1 cellular context compared by ENCODE assay signal in the genomic region with DNA sequence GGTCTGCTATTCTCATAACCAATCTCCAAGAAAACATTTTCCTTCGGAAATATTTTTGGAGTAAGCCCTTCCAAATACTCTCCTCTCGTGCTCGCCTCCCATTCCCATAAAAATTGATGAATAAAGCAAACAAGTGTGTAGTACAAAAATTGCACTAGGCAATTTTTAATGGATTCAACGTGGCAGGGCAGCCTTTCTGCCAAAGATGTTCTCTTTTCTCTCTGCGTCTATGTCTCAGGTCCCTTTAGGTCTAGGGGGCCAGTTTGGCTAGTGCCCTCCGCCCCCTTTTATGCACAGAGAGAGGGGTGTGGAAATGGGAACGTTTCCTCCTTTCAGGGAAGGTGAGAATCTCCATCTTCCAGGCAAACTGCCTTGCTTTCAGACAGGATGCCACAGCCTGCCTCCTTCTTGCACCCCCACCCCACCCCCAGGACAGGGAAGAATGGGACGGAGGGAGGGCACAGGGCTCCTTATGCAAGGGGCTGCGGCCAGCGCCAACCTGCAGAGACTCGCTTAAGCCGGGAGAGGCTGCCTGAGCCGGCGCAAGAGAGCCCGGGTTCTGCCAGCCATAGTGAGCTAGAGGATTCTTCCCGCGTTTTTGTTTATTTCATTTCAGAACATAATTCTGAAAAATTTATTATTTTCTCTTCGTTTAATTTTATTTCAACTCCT.
TF ChIP-seq lines count a peak whose summit lies in the region.

No MANE protein-coding gene starts in this region.

TF ChIP-seq in HEK293, 187 proteins besides CTCF, POLR2A, EP300 and RAD21 (continued from another document):
- TF ChIP-seq, protein P1, sequence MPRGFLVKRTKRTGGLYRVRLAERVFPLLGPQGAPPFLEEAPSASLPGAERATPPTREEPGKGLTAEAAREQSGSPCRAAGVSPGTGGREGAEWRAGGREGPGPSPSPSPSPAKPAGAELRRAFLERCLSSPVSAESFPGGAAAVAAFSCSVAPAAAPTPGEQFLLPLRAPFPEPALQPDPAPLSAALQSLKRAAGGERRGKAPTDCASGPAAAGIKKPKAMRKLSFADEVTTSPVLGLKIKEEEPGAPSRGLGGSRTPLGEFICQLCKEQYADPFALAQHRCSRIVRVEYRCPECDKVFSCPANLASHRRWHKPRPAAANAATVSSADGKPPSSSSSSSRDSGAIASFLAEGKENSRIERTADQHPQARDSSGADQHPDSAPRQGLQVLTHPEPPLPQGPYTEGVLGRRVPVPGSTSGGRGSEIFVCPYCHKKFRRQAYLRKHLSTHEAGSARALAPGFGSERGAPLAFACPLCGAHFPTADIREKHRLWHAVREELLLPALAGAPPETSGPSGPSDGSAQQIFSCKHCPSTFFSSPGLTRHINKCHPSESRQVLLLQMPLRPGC (tag by site-specific recombination; IDR thresholded peaks at IDR 0.05), result no peak; the same call in 1 of the 2 replicates
- TF ChIP-seq ZNF404 (tag by site-specific recombination; IDR thresholded peaks at IDR 0.05) (no peak), BCL11B (tag by site-specific recombination; IDR thresholded peaks at IDR 0.05; ENCODE audit: low read depth) (no peak), ZBTB1 (tag by site-specific recombination; IDR thresholded peaks at IDR 0.05) (no peak), GLIS1 (tag by site-specific recombination; IDR thresholded peaks at IDR 0.05) (peak; percentile 65), ZNF24 (tag by site-specific recombination; IDR thresholded peaks at IDR 0.05) (no peak), ZFHX2 (tag by site-specific recombination; conservative IDR thresholded peaks at IDR 0.05) (no peak), SP3 (tag by site-specific recombination; IDR thresholded peaks at IDR 0.05) (peak; percentile 47), ZNF311 (tag by site-specific recombination; IDR thresholded peaks at IDR 0.05; ENCODE audit: borderline replicate concordance) (no peak), ZNF426 (tag by site-specific recombination; IDR thresholded peaks at IDR 0.05) (no peak), HOXD13 (CRISPR knock-in tag; IDR thresholded peaks at IDR 0.05; ENCODE audit: borderline replicate concordance) (no peak), WT1 (tag by site-specific recombination; IDR thresholded peaks at IDR 0.05) (0 out of 2 replicates have a peak, but pooled peaks have one; percentile 22), ZNF555 (tag by site-specific recombination; conservative IDR thresholded peaks at IDR 0.05) (no peak), ZNF391 (tag by site-specific recombination; IDR thresholded peaks at IDR 0.05; ENCODE audit: borderline replicate concordance, low read depth) (no peak), SP7 (tag by site-specific recombination; IDR thresholded peaks at IDR 0.05) (no peak), ZNF132 (tag by site-specific recombination; IDR thresholded peaks at IDR 0.05; ENCODE audit: borderline replicate concordance) (no peak), ZIC2 (tag by site-specific recombination; IDR thresholded peaks at IDR 0.05) (no peak), ZFP69B (tag by site-specific recombination; IDR thresholded peaks at IDR 0.05) (no peak), ZNF677 (tag by site-specific recombination; IDR thresholded peaks at IDR 0.05) (no peak), GLIS2 (tag by site-specific recombination; IDR thresholded peaks at IDR 0.05) (peak; percentile 61), ZBTB20 (tag by site-specific recombination; IDR thresholded peaks at IDR 0.05) (0 out of 2 replicates have a peak, but pooled peaks have one; percentile 33), ZNF544 (tag by site-specific recombination; IDR thresholded peaks at IDR 0.05) (no peak), ZNF292 (tag by site-specific recombination; IDR thresholded peaks at IDR 0.05; ENCODE audit: borderline replicate concordance, low read depth) (no peak), KLF9 (tag by site-specific recombination; IDR thresholded peaks at IDR 0.05; ENCODE audit: low read depth) (peak; percentile 36; the same call in 1 of the 2 replicates), ZNF175 (tag by site-specific recombination; IDR thresholded peaks at IDR 0.05) (no peak), ZNF10 (tag by site-specific recombination; IDR thresholded peaks at IDR 0.05) (no peak), OSR2 (tag by site-specific recombination; IDR thresholded peaks at IDR 0.05) (no peak), ZNF837 (tag by site-specific recombination; IDR thresholded peaks at IDR 0.05) (no peak), ZNF169 (tag by site-specific recombination; IDR thresholded peaks at IDR 0.05) (no peak), ZBTB17 (tag by site-specific recombination; IDR thresholded peaks at IDR 0.05) (peak; percentile 39; the same call in 1 of the 2 replicates), ZNF626 (tag by site-specific recombination; IDR thresholded peaks at IDR 0.05) (no peak), ZNF335 (tag by site-specific recombination; conservative IDR thresholded peaks at IDR 0.05) (peak; percentile 43; the same call in 1 of the 2 replicates)
- TF ChIP-seq, protein P2, sequence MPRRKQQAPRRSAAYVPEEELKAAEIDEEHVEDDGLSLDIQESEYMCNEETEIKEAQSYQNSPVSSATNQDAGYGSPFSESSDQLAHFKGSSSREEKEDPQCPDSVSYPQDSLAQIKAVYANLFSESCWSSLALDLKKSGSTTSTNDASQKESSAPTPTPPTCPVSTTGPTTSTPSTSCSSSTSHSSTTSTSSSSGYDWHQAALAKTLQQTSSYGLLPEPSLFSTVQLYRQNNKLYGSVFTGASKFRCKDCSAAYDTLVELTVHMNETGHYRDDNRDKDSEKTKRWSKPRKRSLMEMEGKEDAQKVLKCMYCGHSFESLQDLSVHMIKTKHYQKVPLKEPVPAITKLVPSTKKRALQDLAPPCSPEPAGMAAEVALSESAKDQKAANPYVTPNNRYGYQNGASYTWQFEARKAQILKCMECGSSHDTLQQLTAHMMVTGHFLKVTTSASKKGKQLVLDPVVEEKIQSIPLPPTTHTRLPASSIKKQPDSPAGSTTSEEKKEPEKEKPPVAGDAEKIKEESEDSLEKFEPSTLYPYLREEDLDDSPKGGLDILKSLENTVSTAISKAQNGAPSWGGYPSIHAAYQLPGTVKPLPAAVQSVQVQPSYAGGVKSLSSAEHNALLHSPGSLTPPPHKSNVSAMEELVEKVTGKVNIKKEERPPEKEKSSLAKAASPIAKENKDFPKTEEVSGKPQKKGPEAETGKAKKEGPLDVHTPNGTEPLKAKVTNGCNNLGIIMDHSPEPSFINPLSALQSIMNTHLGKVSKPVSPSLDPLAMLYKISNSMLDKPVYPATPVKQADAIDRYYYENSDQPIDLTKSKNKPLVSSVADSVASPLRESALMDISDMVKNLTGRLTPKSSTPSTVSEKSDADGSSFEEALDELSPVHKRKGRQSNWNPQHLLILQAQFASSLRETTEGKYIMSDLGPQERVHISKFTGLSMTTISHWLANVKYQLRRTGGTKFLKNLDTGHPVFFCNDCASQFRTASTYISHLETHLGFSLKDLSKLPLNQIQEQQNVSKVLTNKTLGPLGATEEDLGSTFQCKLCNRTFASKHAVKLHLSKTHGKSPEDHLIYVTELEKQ (tag by site-specific recombination; IDR thresholded peaks at IDR 0.05; ENCODE audit: borderline replicate concordance), result no peak
- TF ChIP-seq, protein P3, sequence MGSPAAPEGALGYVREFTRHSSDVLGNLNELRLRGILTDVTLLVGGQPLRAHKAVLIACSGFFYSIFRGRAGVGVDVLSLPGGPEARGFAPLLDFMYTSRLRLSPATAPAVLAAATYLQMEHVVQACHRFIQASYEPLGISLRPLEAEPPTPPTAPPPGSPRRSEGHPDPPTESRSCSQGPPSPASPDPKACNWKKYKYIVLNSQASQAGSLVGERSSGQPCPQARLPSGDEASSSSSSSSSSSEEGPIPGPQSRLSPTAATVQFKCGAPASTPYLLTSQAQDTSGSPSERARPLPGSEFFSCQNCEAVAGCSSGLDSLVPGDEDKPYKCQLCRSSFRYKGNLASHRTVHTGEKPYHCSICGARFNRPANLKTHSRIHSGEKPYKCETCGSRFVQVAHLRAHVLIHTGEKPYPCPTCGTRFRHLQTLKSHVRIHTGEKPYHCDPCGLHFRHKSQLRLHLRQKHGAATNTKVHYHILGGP (tag by site-specific recombination; IDR thresholded peaks at IDR 0.05), result no peak
- TF ChIP-seq, protein P4, sequence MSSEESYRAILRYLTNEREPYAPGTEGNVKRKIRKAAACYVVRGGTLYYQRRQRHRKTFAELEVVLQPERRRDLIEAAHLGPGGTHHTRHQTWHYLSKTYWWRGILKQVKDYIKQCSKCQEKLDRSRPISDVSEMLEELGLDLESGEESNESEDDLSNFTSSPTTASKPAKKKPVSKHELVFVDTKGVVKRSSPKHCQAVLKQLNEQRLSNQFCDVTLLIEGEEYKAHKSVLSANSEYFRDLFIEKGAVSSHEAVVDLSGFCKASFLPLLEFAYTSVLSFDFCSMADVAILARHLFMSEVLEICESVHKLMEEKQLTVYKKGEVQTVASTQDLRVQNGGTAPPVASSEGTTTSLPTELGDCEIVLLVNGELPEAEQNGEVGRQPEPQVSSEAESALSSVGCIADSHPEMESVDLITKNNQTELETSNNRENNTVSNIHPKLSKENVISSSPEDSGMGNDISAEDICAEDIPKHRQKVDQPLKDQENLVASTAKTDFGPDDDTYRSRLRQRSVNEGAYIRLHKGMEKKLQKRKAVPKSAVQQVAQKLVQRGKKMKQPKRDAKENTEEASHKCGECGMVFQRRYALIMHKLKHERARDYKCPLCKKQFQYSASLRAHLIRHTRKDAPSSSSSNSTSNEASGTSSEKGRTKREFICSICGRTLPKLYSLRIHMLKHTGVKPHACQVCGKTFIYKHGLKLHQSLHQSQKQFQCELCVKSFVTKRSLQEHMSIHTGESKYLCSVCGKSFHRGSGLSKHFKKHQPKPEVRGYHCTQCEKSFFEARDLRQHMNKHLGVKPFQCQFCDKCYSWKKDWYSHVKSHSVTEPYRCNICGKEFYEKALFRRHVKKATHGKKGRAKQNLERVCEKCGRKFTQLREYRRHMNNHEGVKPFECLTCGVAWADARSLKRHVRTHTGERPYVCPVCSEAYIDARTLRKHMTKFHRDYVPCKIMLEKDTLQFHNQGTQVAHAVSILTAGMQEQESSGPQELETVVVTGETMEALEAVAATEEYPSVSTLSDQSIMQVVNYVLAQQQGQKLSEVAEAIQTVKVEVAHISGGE (tag by site-specific recombination; conservative IDR thresholded peaks at IDR 0.05; ENCODE audit: low read depth), result no peak
- TF ChIP-seq, protein P5, sequence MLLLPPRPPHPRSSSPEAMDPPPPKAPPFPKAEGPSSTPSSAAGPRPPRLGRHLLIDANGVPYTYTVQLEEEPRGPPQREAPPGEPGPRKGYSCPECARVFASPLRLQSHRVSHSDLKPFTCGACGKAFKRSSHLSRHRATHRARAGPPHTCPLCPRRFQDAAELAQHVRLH (tag by site-specific recombination; IDR thresholded peaks at IDR 0.05), result no peak
- TF ChIP-seq, protein P6, sequence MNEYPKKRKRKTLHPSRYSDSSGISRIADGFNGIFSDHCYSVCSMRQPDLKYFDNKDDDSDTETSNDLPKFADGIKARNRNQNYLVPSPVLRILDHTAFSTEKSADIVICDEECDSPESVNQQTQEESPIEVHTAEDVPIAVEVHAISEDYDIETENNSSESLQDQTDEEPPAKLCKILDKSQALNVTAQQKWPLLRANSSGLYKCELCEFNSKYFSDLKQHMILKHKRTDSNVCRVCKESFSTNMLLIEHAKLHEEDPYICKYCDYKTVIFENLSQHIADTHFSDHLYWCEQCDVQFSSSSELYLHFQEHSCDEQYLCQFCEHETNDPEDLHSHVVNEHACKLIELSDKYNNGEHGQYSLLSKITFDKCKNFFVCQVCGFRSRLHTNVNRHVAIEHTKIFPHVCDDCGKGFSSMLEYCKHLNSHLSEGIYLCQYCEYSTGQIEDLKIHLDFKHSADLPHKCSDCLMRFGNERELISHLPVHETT (tag by site-specific recombination; IDR thresholded peaks at IDR 0.05), result no peak
TF ChIP-seq in HEK293: peak in this region for 13.
